8 cellular contexts compared by ENCODE assay signal in the genomic region with DNA sequence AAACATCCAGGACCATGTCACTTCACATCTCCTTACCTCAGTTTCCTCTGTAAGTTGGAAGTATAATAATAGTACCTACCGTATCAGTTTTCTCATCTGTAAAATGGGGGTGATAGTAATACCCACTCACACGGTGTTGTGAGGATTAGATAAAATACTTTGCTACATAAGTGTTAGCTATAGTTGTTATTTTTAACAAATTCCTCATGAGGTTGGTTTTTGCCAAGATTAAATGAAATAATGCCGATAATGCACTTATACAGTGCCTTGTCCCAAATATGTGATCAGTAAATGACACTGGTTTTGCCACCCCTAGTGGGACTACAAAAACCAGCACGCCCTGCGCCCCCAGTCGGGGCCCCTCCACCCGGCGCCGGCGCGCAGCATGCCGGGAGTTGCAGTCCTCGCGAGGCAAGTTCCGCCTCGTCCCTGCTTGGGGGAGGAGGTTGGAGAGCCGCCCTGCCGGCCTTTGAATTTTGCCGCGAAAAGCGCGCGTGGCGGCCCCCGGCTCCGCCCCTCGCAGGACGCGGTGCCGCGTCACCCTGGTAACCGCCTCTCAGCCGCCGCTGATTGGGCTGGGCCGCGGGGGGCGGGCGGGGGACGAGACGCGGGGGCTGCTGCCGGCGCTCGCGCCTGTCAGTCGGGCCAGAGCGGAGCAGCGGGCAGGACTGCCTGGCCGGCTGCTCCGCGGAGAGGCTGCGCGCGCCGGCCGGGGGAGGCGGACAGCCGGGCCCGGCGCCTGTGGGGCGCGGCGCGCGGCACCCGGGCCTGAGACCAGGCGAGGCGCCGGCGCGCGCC. TPM values are rescaled to one million over a fixed set of nuclear protein-coding genes. Genes with fewer than 3 reads are reported as not detected.
A peak's percentile ranks its signal among the peaks of the same experiment; 100 is the strongest.
DNase-seq lines count a peak whose midpoint lies in the region; ATAC-seq lines count a peak whose summit lies in the region.

A gene (plus strand): TSS at position 639 of the 798 bp plus-strand sequence. CDS start 30,322 bp downstream, outside the sequence.

- peak; percentile 92 for ATAC-seq in GM19351 (IDR thresholded peaks at IDR 0.05; ENCODE audit: unreplicated experiment)
- peak; percentile 76 for ATAC-seq in HG03520 (IDR thresholded peaks at IDR 0.05; ENCODE audit: unreplicated experiment)
- ATAC-seq in left lobe of liver = peak; percentile 84

- peak; percentile 87 to 99 (median 96) for DNase-seq in C1 segment of cervical spinal cord (lab: John Stamatoyannopoulos, UW)
- DNase-seq in NCI-H69 (lab: John Stamatoyannopoulos, UW) = peak; percentile 99
- peak; percentile 97 for DNase-seq in activated CD4-positive, alpha-beta T cell treated with anti-CD3 and anti-CD28 coated beads, Interleukin-2, amount 50 U/mL, for 1 hour
- peak; percentile 92 for DNase-seq in dedifferentiated amniotic fluid mesenchymal stem cell (ENCODE audit: extremely low spot score)
- DNase-seq in left lobe of liver (ENCODE audit: low spot score) = peak; percentile 99
- peak; percentile 94 to 96 for DNase-seq in stimulated activated CD4-positive, alpha-beta T cell treated with anti-CD3 and anti-CD28 coated beads, Interleukin-2, amount 100 ng/mL, for 24 hours

RNA-seq across cellular contexts. Expression of the gene that starts here (rescaled TPM):
- total RNA-seq in left lobe of liver = 1.8 TPM

Comparison
In these comparisons a context has a peak if more than half of its experiments do, and no peak if none do; other contexts are left out.
1. Peak in every context shown above with its lines: DNase-seq and ATAC-seq.